Comparison of ENCODE assay signal across 8 cellular contexts in the genomic region with DNA sequence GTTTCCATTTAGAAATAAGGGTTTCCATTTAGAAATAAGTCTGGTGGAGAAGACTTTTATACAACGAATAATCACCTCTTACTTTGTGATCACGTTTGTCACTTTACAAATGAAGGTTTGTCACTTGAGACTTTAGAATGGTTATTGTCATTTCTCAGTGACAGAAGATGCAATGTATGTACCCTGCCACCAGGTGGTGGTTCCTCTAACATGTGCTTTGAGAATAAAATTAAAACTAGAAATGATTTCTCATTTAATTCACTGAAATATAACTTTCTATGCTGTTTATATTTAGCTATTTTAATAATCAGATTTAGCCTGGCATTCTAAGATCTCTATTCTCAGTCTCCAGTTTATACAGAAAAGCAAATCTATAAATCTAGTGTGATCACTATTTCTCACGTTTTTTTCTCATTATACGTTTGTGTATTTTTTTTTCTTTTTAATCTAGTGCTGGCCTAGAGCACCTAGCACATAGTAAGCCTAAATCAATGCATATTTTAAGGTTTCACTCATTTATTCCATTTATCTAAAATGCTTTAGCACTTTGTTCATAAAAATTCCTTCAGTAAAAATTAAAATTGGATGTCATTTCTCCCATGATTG. TPM values are rescaled to one million over a fixed set of nuclear protein-coding genes. Genes with fewer than 3 reads are reported as not detected.
A peak's percentile ranks its signal among the peaks of the same experiment; 100 is the strongest.
DNase-seq lines count a peak whose midpoint lies in the region; ATAC-seq and TF ChIP-seq lines count a peak whose summit lies in the region.

No MANE protein-coding gene starts in this region.

- intact Hi-C loops in mammary epithelial cell (cut with micrococcal nuclease): loop anchor here (1.0 kb wide), 1 partner anchor 136 kb away; no protein-coding TSS in a partner anchor

- no peak for DNase-seq in AG04450 (ENCODE audit: low read depth, low spot score)
- DNase-seq in Jurkat, Clone E6-1 (ENCODE audit: low read depth, low spot score): peak; percentile 26
- DNase-seq in mammary epithelial cell: no peak
- no peak for DNase-seq in T-cell
- no peak for DNase-seq in MV-4-11 (lab: John Stamatoyannopoulos, UW)
- no peak for DNase-seq in activated CD8-positive, alpha-beta memory T cell treated with anti-CD3 and anti-CD28 coated beads, Interleukin-2, amount 50 U/mL, for 48 hours

- POLR2A ChIA-PET in AG04450 (lab: Yijun Ruan, JAX) (no interaction called here), T-cell (lab: Charles Lee) (no interaction called here)

- peak; percentile 47 for TF ChIP-seq CTCF in AG04450 (IDR thresholded peaks at IDR 0.05; ENCODE audit: low read depth, low read length)
- peak; percentile 59 to 75 for TF ChIP-seq CTCF in mammary epithelial cell (conservative IDR thresholded peaks at IDR 0.05 in 1 of 2, IDR thresholded peaks at IDR 0.05 in 1 of 2; ENCODE audit: extremely low read depth in 1 of 2, insufficient read depth in 1 of 2, low read depth in 1 of 2, low read length in 2 of 2)
- TF ChIP-seq CTCF in parathyroid adenoma (IDR thresholded peaks at IDR 0.05): peak; percentile 21

- H3K9me3 Mint-ChIP-seq in T-cell: peaks cover 2 to 18% (median 12%) of the 10 kb centered on the region in 3 donors

- H3K4me3 Mint-ChIP-seq in T-cell: no peak overlapping the region

- dilution Hi-C loops in mammary epithelial cell (cut with HindIII; ENCODE audit: low sequenced_read_pairs): no loop called here

- H3K27me3 ChIP-seq in AG04450 (ENCODE audit: control insufficient read depth, insufficient read depth, low read length) (no peaks in the 10 kb centered on the region), mammary epithelial cell (ENCODE audit: insufficient read depth, low read length) (no peaks in the 10 kb centered on the region), parathyroid adenoma (ENCODE audit: control insufficient read depth, insufficient read depth, low read length) (no peaks in the 10 kb centered on the region)

- H3K27ac ChIP-seq in AG04450 (ENCODE audit: low read depth, low read length): no peak overlapping the region
- no peak overlapping the region for H3K27ac ChIP-seq in mammary epithelial cell (ENCODE audit: insufficient read depth, low read depth, low read length)
- H3K27ac ChIP-seq in parathyroid adenoma: no peak overlapping the region

- H3K4me1 ChIP-seq in mammary epithelial cell (ENCODE audit: insufficient read depth, low read length) (no peaks in the 10 kb centered on the region), parathyroid adenoma (no peaks in the 10 kb centered on the region)

- 34% methylated on average over 4 of the region's 4 CpGs for WGBS in mammary epithelial cell (ENCODE audit: low coverage, missing lambda C conversion rate)

- CTCF ChIA-PET in AG04450 (lab: Charles Lee) (interaction anchor here (0.7 kb wide), 1 partner anchor 1765 kb away, joined by 3 read pairs; no protein-coding TSS in a partner anchor), mammary epithelial cell (lab: Charles Lee; ENCODE audit: low non-redundant PET) (no interaction called here), T-cell (lab: Charles Lee) (no interaction called here)

- BruUV-seq in mammary epithelial cell (replicated peaks; lab: Mats Ljungman, UMichigan): no TSS peak

- no peaks in the 10 kb centered on the region for H4K20me1 ChIP-seq in mammary epithelial cell (ENCODE audit: insufficient read depth, low read length)

- H3K9ac ChIP-seq in mammary epithelial cell (ENCODE audit: insufficient read depth, low read length) (no peak overlapping the region), parathyroid adenoma (no peak overlapping the region)

- no peaks in the 10 kb centered on the region for H3K4me1 Mint-ChIP-seq in T-cell

- H3K9me3 ChIP-seq in AG04450 (ENCODE audit: control insufficient read depth, insufficient read depth, low read length) (no peaks in the 10 kb centered on the region; the same call in 1 of the 2 replicates), mammary epithelial cell (replicated peaks; ENCODE audit: insufficient read depth, low read length) (no peaks in the 10 kb centered on the region), parathyroid adenoma (ENCODE audit: control insufficient read depth, low read length) (no peaks in the 10 kb centered on the region)

- H2AFZ ChIP-seq in mammary epithelial cell (ENCODE audit: low read depth, low read length): no peak overlapping the region
- H2AFZ ChIP-seq in parathyroid adenoma: no peak overlapping the region

- ATAC-seq in GM18517 (IDR thresholded peaks at IDR 0.05; ENCODE audit: unreplicated experiment) (peak; percentile 61), T-cell (replicated peaks in 1 of 4) (no peak)

- in situ Hi-C loops in mammary epithelial cell (cut with MboI; ENCODE audit: low sequenced_read_pairs in 2 of 2): loop anchor here in 1 of 2 donors (10.0 kb wide), 1 partner anchor 139 kb away; no protein-coding TSS in a partner anchor

- H3K36me3 Mint-ChIP-seq in T-cell: no peaks in the 10 kb centered on the region

- H3K27ac Mint-ChIP-seq in T-cell: no peak overlapping the region

- H3K4me3 ChIP-seq in AG04450 (ENCODE audit: low read depth, low read length) (no peak overlapping the region), mammary epithelial cell (replicated peaks in 1 of 3; ENCODE audit: insufficient read depth in 1 of 3, low read depth in 2 of 3, low read length in 3 of 3) (no peak overlapping the region), parathyroid adenoma (ENCODE audit: low read depth, low read length) (no peak overlapping the region)
- H3K4me3 ChIP-seq in Jurkat, Clone E6-1 (ENCODE audit: low read length): no peak overlapping the region

- H3K36me3 ChIP-seq in mammary epithelial cell (ENCODE audit: insufficient read depth, low read length): no peaks in the 10 kb centered on the region
- no peaks in the 10 kb centered on the region for H3K36me3 ChIP-seq in parathyroid adenoma (ENCODE audit: control insufficient read depth, insufficient read depth, low read length)

- H3K4me2 ChIP-seq in mammary epithelial cell (ENCODE audit: insufficient read depth, low read depth, low read length): no peak overlapping the region
- H3K4me2 ChIP-seq in parathyroid adenoma (ENCODE audit: low read length): no peak overlapping the region

- H3K79me2 ChIP-seq in mammary epithelial cell (ENCODE audit: insufficient read depth, low read length): no peaks in the 10 kb centered on the region
- no peaks in the 10 kb centered on the region for H3K79me2 ChIP-seq in parathyroid adenoma

- no peaks in the 10 kb centered on the region for H3K27me3 Mint-ChIP-seq in T-cell

RNA-seq across cellular contexts. Expression of gene TFAP2D, which starts 57.4 kb away (rescaled TPM):
- polyA plus RNA-seq in AG04450 (2011; rRNA removed): not detected in 2 replicates
- polyA minus RNA-seq in AG04450 (2011; rRNA and poly(A)+ RNA removed): not detected in 2 replicates
- not detected for polyA plus RNA-seq in Jurkat, Clone E6-1 (2012; ENCODE audit: insufficient read depth, insufficient read length)
- not detected for total RNA-seq in mammary epithelial cell
- polyA plus RNA-seq in mammary epithelial cell: not detected
- not detected for polyA minus RNA-seq in mammary epithelial cell
- total RNA-seq in T-cell: not detected
